In the genomic region with DNA sequence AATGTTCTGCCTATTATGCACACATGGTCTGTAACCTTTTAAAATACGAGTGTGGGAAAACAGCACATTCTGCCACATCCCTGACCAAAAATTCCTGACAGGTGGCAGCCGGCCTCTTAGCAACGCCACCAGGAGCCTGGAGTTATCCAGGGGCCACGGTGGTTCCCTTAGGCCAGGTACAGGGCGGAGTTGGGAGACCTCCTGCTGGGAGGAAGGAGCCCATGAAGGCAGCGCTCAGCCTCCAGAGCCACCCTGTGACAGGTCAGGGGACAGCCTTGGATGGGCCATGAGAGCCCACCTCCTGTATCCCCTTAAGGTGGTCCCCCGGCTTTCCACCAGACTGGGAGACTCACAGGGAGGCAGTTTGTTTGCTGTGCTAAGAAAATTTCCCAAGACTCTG, we compare ENCODE assay signal across 1 cellular context.
TF ChIP-seq lines count a peak whose summit lies in the region.

No MANE protein-coding gene starts in this region.

TF ChIP-seq in K562, 482 proteins besides CTCF, POLR2A, EP300 and RAD21:
- TF ChIP-seq ZFPM2 (CRISPR knock-in tag; IDR thresholded peaks at IDR 0.05) (no peak), CBX5 (IDR thresholded peaks at IDR 0.05; ENCODE audit: borderline replicate concordance, low read depth) (no peak), HNRNPL (IDR thresholded peaks at IDR 0.05; ENCODE audit: low read depth, low read length) (no peak), SRSF9 (IDR thresholded peaks at IDR 0.05; ENCODE audit: borderline replicate concordance, low read depth, low read length) (no peak), ZNF197 (CRISPR knock-in tag; IDR thresholded peaks at IDR 0.05; ENCODE audit: low read depth) (no peak), HOXB6 (CRISPR knock-in tag; IDR thresholded peaks at IDR 0.05; ENCODE audit: borderline replicate concordance) (no peak), CBFA2T2 (conservative IDR thresholded peaks at IDR 0.05) (no peak), ZNF668 (CRISPR knock-in tag; IDR thresholded peaks at IDR 0.05) (no peak), CBX2 (IDR thresholded peaks at IDR 0.05; ENCODE audit: insufficient read depth, low read length, poor library complexity, severe bottlenecking) (no peak), ZNF644 (tag; IDR thresholded peaks at IDR 0.05; ENCODE audit: low read depth) (no peak), PCBP1 (IDR thresholded peaks at IDR 0.05; ENCODE audit: low read depth, low read length, poor library complexity, severe bottlenecking) (no peak)
- TF ChIP-seq, protein P1, sequence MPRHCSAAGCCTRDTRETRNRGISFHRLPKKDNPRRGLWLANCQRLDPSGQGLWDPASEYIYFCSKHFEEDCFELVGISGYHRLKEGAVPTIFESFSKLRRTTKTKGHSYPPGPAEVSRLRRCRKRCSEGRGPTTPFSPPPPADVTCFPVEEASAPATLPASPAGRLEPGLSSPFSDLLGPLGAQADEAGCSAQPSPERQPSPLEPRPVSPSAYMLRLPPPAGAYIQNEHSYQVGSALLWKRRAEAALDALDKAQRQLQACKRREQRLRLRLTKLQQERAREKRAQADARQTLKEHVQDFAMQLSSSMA (CRISPR knock-in tag; IDR thresholded peaks at IDR 0.05) = no peak
- TF ChIP-seq, protein P2, sequence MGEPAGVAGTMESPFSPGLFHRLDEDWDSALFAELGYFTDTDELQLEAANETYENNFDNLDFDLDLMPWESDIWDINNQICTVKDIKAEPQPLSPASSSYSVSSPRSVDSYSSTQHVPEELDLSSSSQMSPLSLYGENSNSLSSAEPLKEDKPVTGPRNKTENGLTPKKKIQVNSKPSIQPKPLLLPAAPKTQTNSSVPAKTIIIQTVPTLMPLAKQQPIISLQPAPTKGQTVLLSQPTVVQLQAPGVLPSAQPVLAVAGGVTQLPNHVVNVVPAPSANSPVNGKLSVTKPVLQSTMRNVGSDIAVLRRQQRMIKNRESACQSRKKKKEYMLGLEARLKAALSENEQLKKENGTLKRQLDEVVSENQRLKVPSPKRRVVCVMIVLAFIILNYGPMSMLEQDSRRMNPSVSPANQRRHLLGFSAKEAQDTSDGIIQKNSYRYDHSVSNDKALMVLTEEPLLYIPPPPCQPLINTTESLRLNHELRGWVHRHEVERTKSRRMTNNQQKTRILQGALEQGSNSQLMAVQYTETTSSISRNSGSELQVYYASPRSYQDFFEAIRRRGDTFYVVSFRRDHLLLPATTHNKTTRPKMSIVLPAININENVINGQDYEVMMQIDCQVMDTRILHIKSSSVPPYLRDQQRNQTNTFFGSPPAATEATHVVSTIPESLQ (CRISPR knock-in tag; IDR thresholded peaks at IDR 0.05) = no peak
- TF ChIP-seq, protein P3, sequence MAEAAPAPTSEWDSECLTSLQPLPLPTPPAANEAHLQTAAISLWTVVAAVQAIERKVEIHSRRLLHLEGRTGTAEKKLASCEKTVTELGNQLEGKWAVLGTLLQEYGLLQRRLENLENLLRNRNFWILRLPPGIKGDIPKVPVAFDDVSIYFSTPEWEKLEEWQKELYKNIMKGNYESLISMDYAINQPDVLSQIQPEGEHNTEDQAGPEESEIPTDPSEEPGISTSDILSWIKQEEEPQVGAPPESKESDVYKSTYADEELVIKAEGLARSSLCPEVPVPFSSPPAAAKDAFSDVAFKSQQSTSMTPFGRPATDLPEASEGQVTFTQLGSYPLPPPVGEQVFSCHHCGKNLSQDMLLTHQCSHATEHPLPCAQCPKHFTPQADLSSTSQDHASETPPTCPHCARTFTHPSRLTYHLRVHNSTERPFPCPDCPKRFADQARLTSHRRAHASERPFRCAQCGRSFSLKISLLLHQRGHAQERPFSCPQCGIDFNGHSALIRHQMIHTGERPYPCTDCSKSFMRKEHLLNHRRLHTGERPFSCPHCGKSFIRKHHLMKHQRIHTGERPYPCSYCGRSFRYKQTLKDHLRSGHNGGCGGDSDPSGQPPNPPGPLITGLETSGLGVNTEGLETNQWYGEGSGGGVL (CRISPR knock-in tag; IDR thresholded peaks at IDR 0.05) = no peak
- TF ChIP-seq, protein P4, sequence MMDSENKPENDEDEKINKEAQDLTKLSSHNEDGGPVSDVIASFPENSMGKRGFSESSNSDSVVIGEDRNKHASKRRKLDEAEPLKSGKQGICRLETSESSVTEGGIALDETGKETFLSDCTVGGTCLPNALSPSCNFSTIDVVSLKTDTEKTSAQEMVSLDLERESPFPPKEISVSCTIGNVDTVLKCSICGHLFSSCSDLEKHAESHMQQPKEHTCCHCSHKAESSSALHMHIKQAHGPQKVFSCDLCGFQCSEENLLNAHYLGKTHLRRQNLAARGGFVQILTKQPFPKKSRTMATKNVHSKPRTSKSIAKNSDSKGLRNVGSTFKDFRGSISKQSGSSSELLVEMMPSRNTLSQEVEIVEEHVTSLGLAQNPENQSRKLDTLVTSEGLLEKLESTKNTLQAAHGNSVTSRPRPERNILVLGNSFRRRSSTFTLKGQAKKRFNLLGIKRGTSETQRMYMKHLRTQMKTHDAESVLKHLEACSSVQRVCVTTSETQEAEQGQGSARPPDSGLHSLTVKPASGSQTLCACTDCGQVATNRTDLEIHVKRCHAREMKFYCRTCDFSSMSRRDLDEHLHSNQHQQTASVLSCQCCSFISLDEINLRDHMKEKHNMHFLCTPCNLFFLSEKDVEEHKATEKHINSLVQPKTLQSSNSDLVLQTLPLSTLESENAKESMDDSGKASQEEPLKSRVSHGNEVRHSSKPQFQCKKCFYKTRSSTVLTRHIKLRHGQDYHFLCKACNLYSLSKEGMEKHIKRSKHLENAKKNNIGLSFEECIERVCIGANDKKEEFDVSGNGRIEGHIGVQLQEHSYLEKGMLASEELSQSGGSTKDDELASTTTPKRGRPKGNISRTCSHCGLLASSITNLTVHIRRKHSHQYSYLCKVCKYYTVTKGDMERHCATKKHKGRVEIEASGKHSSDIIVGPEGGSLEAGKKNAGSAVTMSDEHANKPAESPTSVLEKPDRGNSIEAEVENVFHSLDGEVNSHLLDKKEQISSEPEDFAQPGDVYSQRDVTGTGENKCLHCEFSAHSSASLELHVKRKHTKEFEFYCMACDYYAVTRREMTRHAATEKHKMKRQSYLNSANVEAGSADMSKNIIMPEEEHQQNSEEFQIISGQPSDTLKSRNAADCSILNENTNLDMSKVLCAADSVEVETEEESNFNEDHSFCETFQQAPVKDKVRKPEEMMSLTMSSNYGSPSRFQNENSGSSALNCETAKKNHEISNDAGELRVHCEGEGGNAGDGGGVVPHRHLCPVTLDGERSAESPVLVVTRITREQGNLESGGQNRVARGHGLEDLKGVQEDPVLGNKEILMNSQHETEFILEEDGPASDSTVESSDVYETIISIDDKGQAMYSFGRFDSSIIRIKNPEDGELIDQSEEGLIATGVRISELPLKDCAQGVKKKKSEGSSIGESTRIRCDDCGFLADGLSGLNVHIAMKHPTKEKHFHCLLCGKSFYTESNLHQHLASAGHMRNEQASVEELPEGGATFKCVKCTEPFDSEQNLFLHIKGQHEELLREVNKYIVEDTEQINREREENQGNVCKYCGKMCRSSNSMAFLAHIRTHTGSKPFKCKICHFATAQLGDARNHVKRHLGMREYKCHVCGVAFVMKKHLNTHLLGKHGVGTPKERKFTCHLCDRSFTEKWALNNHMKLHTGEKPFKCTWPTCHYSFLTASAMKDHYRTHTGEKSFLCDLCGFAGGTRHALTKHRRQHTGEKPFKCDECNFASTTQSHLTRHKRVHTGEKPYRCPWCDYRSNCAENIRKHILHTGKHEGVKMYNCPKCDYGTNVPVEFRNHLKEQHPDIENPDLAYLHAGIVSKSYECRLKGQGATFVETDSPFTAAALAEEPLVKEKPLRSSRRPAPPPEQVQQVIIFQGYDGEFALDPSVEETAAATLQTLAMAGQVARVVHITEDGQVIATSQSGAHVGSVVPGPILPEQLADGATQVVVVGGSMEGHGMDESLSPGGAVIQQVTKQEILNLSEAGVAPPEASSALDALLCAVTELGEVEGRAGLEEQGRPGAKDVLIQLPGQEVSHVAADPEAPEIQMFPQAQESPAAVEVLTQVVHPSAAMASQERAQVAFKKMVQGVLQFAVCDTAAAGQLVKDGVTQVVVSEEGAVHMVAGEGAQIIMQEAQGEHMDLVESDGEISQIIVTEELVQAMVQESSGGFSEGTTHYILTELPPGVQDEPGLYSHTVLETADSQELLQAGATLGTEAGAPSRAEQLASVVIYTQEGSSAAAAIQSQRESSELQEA (IDR thresholded peaks at IDR 0.05; ENCODE audit: low read depth) = no peak
- TF ChIP-seq, protein P5, sequence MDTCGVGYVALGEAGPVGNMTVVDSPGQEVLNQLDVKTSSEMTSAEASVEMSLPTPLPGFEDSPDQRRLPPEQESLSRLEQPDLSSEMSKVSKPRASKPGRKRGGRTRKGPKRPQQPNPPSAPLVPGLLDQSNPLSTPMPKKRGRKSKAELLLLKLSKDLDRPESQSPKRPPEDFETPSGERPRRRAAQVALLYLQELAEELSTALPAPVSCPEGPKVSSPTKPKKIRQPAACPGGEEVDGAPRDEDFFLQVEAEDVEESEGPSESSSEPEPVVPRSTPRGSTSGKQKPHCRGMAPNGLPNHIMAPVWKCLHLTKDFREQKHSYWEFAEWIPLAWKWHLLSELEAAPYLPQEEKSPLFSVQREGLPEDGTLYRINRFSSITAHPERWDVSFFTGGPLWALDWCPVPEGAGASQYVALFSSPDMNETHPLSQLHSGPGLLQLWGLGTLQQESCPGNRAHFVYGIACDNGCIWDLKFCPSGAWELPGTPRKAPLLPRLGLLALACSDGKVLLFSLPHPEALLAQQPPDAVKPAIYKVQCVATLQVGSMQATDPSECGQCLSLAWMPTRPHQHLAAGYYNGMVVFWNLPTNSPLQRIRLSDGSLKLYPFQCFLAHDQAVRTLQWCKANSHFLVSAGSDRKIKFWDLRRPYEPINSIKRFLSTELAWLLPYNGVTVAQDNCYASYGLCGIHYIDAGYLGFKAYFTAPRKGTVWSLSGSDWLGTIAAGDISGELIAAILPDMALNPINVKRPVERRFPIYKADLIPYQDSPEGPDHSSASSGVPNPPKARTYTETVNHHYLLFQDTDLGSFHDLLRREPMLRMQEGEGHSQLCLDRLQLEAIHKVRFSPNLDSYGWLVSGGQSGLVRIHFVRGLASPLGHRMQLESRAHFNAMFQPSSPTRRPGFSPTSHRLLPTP (IDR thresholded peaks at IDR 0.05; ENCODE audit: borderline replicate concordance, extremely low read depth, insufficient read length) = no peak
